8 cellular contexts compared by ENCODE assay signal in genomic region chr12:92769124-92769901, GRCh38.
DNase-seq lines count a peak whose midpoint lies in the region; ATAC-seq and TF ChIP-seq lines count a peak whose summit lies in the region.

No MANE protein-coding gene starts in this region.

- TF ChIP-seq POLR2A in heart left ventricle (IDR thresholded peaks at IDR 0.05) = no peak
- TF ChIP-seq POLR2A in esophagus squamous epithelium (IDR thresholded peaks at IDR 0.05) = no peak

- DNase-seq in GM10248 (ENCODE audit: extremely low spot score) = peak; percentile 33
- DNase-seq in KBM-7 = peak; percentile 38
- no peak for DNase-seq in heart left ventricle
- no peak for DNase-seq in HuH-7 (ENCODE audit: low spot score)
- no peak for DNase-seq in esophagus squamous epithelium (lab: John Stamatoyannopoulos, UW)
- DNase-seq in NCI-H446 treated with DMSO at 0.1 percent for 48 hours (lab: John Stamatoyannopoulos, UW) = no peak
- DNase-seq in D341Med (ENCODE audit: low spot score) = no peak

- ATAC-seq in GM21515 (IDR thresholded peaks at IDR 0.05; ENCODE audit: unreplicated experiment) = peak; percentile 89
- peak in 3 of 4 donors; percentile 52 to 74 (median 52) for ATAC-seq in heart left ventricle

- H3K4me3 ChIP-seq in heart left ventricle (no peak overlapping the region), esophagus squamous epithelium (no peak overlapping the region)

- POLR2A ChIA-PET in GM10248 (lab: Yijun Ruan, JAX) = interaction anchor here (0.8 kb wide), 1 partner anchor 623 kb away, joined by 3 read pairs; the partner anchor contains the start of gene BTG1

- intact Hi-C loops in heart left ventricle (cut with DNase I) = loop anchor here in 1 of 10 donors (10.0 kb wide), 1 partner anchor 895 kb away; no protein-coding TSS in a partner anchor
- intact Hi-C loops in esophagus squamous epithelium (cut with DNase I) = no loop called here

- no peaks in the 10 kb centered on the region for H3K9me3 ChIP-seq in heart left ventricle
- H3K9me3 ChIP-seq in esophagus squamous epithelium = no peaks in the 10 kb centered on the region

- CTCF ChIA-PET in GM10248 (lab: Yijun Ruan, JAX) = interaction anchor here (0.8 to 2.3 kb wide), 9 partner anchors 9 to 1387 kb away, joined by 3 to 9 read pairs (median 5); no protein-coding TSS in a partner anchor

- in situ Hi-C loops in KBM-7 (cut with MboI; ENCODE audit: low pct_unique_long_range_greater_than_20kb, low sequenced_read_pairs) = no loop called here

- no peaks in the 10 kb centered on the region for H3K27me3 ChIP-seq in heart left ventricle
- H3K27me3 ChIP-seq in esophagus squamous epithelium = no peaks in the 10 kb centered on the region

- WGBS in heart left ventricle, 4 donors = 54 to 62% (median 57%) methylated on average over 4 of the region's 4 CpGs
- 61 to 80% methylated on average over 4 of the region's 4 CpGs for WGBS in esophagus squamous epithelium, 2 donors

- H3K27ac ChIP-seq in heart left ventricle = peak overlapping the region in 7 of 12 donors; percentile 26 to 65 (median 45)
- H3K27ac ChIP-seq in esophagus squamous epithelium = peak overlapping the region in 1 of 4 donors; percentile 15

- no peaks in the 10 kb centered on the region for H3K36me3 ChIP-seq in heart left ventricle
- H3K36me3 ChIP-seq in esophagus squamous epithelium = no peaks in the 10 kb centered on the region

- TF ChIP-seq CTCF in GM10248 (IDR thresholded peaks at IDR 0.05; ENCODE audit: control extremely low read depth, extremely low read depth, low read depth, missing control alignments) = no peak
- no peak for TF ChIP-seq CTCF in heart left ventricle (IDR thresholded peaks at IDR 0.05)
- TF ChIP-seq CTCF in esophagus squamous epithelium (IDR thresholded peaks at IDR 0.05) = no peak

- H3K4me1 ChIP-seq in heart left ventricle (peaks cover 2 to 36% (median 17%) of the 10 kb centered on the region in 12 donors), esophagus squamous epithelium (peaks cover 0 to 11% (median 0%) of the 10 kb centered on the region in 3 donors)

Comparison
In these comparisons a context has a peak if more than half of its experiments do, and no peak if none do; other contexts are left out.
1. DNase-seq: peak in GM10248 (single experiment) and KBM-7 (single experiment); none in heart left ventricle (0 of 5), HuH-7 (single experiment), esophagus squamous epithelium (single experiment), NCI-H446 treated with DMSO at 0.1 percent for 48 hours (single experiment) and D341Med (single experiment).